1 cellular context compared by ENCODE assay signal in the genomic region with DNA sequence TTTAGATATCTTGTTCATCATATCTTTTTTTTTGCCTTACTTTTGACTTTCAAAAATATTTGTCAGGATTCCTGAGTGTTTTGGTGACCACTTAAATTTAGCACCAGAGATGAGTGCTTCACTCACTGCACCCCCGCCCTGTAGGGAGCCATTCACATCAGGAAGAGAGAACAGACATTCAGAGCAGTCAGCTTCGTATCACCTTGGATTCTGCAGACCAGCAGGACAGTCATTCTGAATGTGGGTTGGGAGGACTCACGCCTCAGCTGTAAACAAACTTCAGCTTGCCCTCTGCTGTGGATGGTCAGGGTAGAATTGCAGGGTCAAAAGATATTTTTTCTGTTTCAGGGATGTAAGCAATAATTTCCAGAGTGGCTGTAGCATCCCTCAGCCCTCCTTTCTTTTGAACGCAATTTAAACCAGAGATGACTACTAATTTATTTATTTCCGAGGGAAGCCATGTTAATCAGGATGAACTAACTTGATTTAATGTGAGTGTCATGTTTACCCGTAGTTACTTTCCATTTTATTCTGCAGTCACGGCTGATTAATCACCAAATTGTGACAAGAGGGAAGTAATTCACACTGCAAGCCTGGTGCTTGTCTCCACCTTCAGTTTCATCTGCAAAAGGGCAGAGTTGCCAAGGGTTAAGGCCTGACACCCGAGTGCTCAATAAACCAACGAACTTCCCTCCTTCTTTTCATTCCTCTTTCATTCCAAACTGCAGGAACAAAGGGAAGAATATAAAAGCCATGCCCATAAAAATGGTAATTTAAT.
TF ChIP-seq lines count a peak whose summit lies in the region.

No MANE protein-coding gene starts in this region.

TF ChIP-seq in GM12878, 131 proteins besides CTCF, POLR2A, EP300 and RAD21 (continued from another document):
- TF ChIP-seq, protein P1, sequence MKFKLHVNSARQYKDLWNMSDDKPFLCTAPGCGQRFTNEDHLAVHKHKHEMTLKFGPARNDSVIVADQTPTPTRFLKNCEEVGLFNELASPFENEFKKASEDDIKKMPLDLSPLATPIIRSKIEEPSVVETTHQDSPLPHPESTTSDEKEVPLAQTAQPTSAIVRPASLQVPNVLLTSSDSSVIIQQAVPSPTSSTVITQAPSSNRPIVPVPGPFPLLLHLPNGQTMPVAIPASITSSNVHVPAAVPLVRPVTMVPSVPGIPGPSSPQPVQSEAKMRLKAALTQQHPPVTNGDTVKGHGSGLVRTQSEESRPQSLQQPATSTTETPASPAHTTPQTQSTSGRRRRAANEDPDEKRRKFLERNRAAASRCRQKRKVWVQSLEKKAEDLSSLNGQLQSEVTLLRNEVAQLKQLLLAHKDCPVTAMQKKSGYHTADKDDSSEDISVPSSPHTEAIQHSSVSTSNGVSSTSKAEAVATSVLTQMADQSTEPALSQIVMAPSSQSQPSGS (IDR thresholded peaks at IDR 0.05; ENCODE audit: low read length), result no peak
- TF ChIP-seq CBFB (IDR thresholded peaks at IDR 0.05; ENCODE audit: low read depth) (no peak), PAX8 (IDR thresholded peaks at IDR 0.05) (0 out of 2 replicates have a peak, but pooled peaks have one; percentile 32), TCF12 (IDR thresholded peaks at IDR 0.05; ENCODE audit: low read depth, low read length) (no peak), LARP7 (IDR thresholded peaks at IDR 0.05) (no peak)
- TF ChIP-seq, protein P2, sequence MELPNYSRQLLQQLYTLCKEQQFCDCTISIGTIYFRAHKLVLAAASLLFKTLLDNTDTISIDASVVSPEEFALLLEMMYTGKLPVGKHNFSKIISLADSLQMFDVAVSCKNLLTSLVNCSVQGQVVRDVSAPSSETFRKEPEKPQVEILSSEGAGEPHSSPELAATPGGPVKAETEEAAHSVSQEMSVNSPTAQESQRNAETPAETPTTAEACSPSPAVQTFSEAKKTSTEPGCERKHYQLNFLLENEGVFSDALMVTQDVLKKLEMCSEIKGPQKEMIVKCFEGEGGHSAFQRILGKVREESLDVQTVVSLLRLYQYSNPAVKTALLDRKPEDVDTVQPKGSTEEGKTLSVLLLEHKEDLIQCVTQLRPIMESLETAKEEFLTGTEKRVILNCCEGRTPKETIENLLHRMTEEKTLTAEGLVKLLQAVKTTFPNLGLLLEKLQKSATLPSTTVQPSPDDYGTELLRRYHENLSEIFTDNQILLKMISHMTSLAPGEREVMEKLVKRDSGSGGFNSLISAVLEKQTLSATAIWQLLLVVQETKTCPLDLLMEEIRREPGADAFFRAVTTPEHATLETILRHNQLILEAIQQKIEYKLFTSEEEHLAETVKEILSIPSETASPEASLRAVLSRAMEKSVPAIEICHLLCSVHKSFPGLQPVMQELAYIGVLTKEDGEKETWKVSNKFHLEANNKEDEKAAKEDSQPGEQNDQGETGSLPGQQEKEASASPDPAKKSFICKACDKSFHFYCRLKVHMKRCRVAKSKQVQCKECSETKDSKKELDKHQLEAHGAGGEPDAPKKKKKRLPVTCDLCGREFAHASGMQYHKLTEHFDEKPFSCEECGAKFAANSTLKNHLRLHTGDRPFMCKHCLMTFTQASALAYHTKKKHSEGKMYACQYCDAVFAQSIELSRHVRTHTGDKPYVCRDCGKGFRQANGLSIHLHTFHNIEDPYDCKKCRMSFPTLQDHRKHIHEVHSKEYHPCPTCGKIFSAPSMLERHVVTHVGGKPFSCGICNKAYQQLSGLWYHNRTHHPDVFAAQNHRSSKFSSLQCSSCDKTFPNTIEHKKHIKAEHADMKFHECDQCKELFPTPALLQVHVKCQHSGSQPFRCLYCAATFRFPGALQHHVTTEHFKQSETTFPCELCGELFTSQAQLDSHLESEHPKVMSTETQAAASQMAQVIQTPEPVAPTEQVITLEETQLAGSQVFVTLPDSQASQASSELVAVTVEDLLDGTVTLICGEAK (IDR thresholded peaks at IDR 0.05; ENCODE audit: borderline replicate concordance), result no peak
